Comparison of ENCODE assay signal across 19 cellular contexts in genomic region chr11:47667555-47667954, GRCh38. TPM values are rescaled to one million over a fixed set of nuclear protein-coding genes. Genes with fewer than 3 reads are reported as not detected.
"Had no signal": no experiment of that assay in that cellular context is flagged by ENCODE, and none has a peak within 500 bp of the region (broad histone marks: within the 10 kb centered on the region; RNA-seq: fewer than 3 reads in every experiment).

No MANE protein-coding gene starts in this region.

- H3K27ac ChIP-seq: coronary artery, heart right ventricle, left ventricle myocardium inferior, lower lobe of right lung, testis, tibial nerve had no signal

- H3K4me3 ChIP-seq: coronary artery, heart right ventricle, left ventricle myocardium inferior, lower lobe of right lung, testis, tibial nerve had no signal

- H3K36me3 ChIP-seq: heart right ventricle, left ventricle myocardium inferior, lower lobe of right lung, tibial nerve had no signal

- H3K9me3 Mint-ChIP-seq: endodermal cell; naive B cell; stimulated activated naive B cell treated with anti-CD40 and anti-IgM and Interleukin-4, amounts not matched to agents 10 μg/mL and 1 μg/mL and 100 μg/mL, for 72 hours; stimulated activated naive CD8-positive, alpha-beta T cell treated with anti-CD3 and anti-CD28 coated beads, Interleukin-15, amount 100 ng/mL, for 72 hours had no signal

- H3K27ac Mint-ChIP-seq: endodermal cell; naive B cell; stimulated activated naive B cell treated with anti-CD40 and anti-IgM and Interleukin-4, amounts not matched to agents 10 μg/mL and 1 μg/mL and 100 μg/mL, for 72 hours; stimulated activated naive CD8-positive, alpha-beta T cell treated with anti-CD3 and anti-CD28 coated beads, Interleukin-15, amount 100 ng/mL, for 72 hours had no signal

- H3K4me3 Mint-ChIP-seq: endodermal cell; naive B cell; stimulated activated naive B cell treated with anti-CD40 and anti-IgM and Interleukin-4, amounts not matched to agents 10 μg/mL and 1 μg/mL and 100 μg/mL, for 72 hours; stimulated activated naive CD8-positive, alpha-beta T cell treated with anti-CD3 and anti-CD28 coated beads, Interleukin-15, amount 100 ng/mL, for 72 hours had no signal

- H3K9me3 ChIP-seq: heart right ventricle, left ventricle myocardium inferior, lower lobe of right lung, testis, tibial nerve had no signal

- ATAC-seq: esophagus mucosa; heart right ventricle; left cardiac atrium; lower lobe of right lung; sciatic nerve; stimulated activated naive B cell treated with anti-CD40 and anti-IgM and Interleukin-4, amounts not matched to agents 10 μg/mL and 1 μg/mL and 100 μg/mL, for 72 hours; stimulated activated naive CD8-positive, alpha-beta T cell treated with anti-CD3 and anti-CD28 coated beads, Interleukin-15, amount 100 ng/mL, for 72 hours had no signal

- H3K4me1 Mint-ChIP-seq: endodermal cell, naive B cell had no signal

- H3K27me3 ChIP-seq: heart right ventricle, testis, tibial nerve had no signal

- H3K36me3 Mint-ChIP-seq: naive B cell had no signal

- H3K27me3 Mint-ChIP-seq: naive B cell; stimulated activated naive B cell treated with anti-CD40 and anti-IgM and Interleukin-4, amounts not matched to agents 10 μg/mL and 1 μg/mL and 100 μg/mL, for 72 hours; stimulated activated naive CD8-positive, alpha-beta T cell treated with anti-CD3 and anti-CD28 coated beads, Interleukin-15, amount 100 ng/mL, for 72 hours had no signal

- DNase-seq: effector CD4-positive, alpha-beta T cell; endodermal cell; heart right ventricle; islet precursor cell; left cardiac atrium; left ventricle myocardium inferior; lower lobe of right lung; mesenchymal stem cell; naive B cell; stimulated activated CD4-positive, alpha-beta T cell treated with anti-CD3 and anti-CD28 coated beads, Interleukin-2, amount 100 ng/mL, for 24 hours; stimulated activated CD4-positive, alpha-beta T cell treated with anti-CD3 and anti-CD28 coated beads, Interleukin-4, amount 100 ng/mL, for 4 hours; stimulated activated naive B cell treated with anti-CD40 and anti-IgM and Interleukin-4, amounts not matched to agents 10 μg/mL and 1 μg/mL and 100 μg/mL, for 72 hours; stimulated activated naive CD8-positive, alpha-beta T cell treated with anti-CD3 and anti-CD28 coated beads, Interleukin-15, amount 100 ng/mL, for 72 hours; testis had no signal

- H3K4me1 ChIP-seq: heart right ventricle, left ventricle myocardium inferior, lower lobe of right lung, testis, tibial nerve had no signal

RNA-seq across cellular contexts. Expression of gene AGBL2, which starts 47.6 kb away (rescaled TPM):
- polyA plus RNA-seq: neural cell had no signal
